ENCODE assay signal across 1 cellular context in genomic region chr1:224113918-224114786, GRCh38.
A peak's percentile ranks its signal among the peaks of the same experiment; 100 is the strongest.
TF ChIP-seq lines count a peak whose summit lies in the region.

Gene FBXO28 (plus strand): TSS chr1:224114111. CDS start chr1:224114130, 19 bp downstream.

TF ChIP-seq in K562, 482 proteins besides CTCF, POLR2A, EP300 and RAD21 (continued from another document and continues in another):
- TF ChIP-seq SMARCB1 (IDR thresholded peaks at IDR 0.05; ENCODE audit: insufficient read length, low read depth) = no peak
- peak; percentile 79 to 85 for TF ChIP-seq FOXK2 (conservative IDR thresholded peaks at IDR 0.05 in 1 of 2, IDR thresholded peaks at IDR 0.05 in 1 of 2; ENCODE audit: low read depth in 2 of 2)
- peak; percentile 100 for TF ChIP-seq TAF1 (IDR thresholded peaks at IDR 0.05; ENCODE audit: control insufficient read depth, extremely low read depth, insufficient read depth, low read length, severe bottlenecking)
- TF ChIP-seq RBM14 (IDR thresholded peaks at IDR 0.05; ENCODE audit: borderline replicate concordance, insufficient read depth, low read depth, low read length) = no peak
- TF ChIP-seq NUFIP1 (IDR thresholded peaks at IDR 0.05; ENCODE audit: partially characterized antibody) = no peak
- 0 out of 2 replicates have a peak, but pooled peaks have one; percentile 29 for TF ChIP-seq ZNF589 (CRISPR knock-in tag; IDR thresholded peaks at IDR 0.05; ENCODE audit: low read depth)
- TF ChIP-seq ETV1 (tag; conservative IDR thresholded peaks at IDR 0.05; ENCODE audit: low read depth) = peak; percentile 80
- no peak for TF ChIP-seq SMARCC2 (IDR thresholded peaks at IDR 0.05; ENCODE audit: low read depth)
- TF ChIP-seq ZNF644 (tag; IDR thresholded peaks at IDR 0.05; ENCODE audit: low read depth) = no peak
- no peak for TF ChIP-seq ZNF324 (CRISPR knock-in tag; IDR thresholded peaks at IDR 0.05)
- no peak for TF ChIP-seq HINFP (tag; conservative IDR thresholded peaks at IDR 0.05; ENCODE audit: low read depth)
- TF ChIP-seq, protein P1, sequence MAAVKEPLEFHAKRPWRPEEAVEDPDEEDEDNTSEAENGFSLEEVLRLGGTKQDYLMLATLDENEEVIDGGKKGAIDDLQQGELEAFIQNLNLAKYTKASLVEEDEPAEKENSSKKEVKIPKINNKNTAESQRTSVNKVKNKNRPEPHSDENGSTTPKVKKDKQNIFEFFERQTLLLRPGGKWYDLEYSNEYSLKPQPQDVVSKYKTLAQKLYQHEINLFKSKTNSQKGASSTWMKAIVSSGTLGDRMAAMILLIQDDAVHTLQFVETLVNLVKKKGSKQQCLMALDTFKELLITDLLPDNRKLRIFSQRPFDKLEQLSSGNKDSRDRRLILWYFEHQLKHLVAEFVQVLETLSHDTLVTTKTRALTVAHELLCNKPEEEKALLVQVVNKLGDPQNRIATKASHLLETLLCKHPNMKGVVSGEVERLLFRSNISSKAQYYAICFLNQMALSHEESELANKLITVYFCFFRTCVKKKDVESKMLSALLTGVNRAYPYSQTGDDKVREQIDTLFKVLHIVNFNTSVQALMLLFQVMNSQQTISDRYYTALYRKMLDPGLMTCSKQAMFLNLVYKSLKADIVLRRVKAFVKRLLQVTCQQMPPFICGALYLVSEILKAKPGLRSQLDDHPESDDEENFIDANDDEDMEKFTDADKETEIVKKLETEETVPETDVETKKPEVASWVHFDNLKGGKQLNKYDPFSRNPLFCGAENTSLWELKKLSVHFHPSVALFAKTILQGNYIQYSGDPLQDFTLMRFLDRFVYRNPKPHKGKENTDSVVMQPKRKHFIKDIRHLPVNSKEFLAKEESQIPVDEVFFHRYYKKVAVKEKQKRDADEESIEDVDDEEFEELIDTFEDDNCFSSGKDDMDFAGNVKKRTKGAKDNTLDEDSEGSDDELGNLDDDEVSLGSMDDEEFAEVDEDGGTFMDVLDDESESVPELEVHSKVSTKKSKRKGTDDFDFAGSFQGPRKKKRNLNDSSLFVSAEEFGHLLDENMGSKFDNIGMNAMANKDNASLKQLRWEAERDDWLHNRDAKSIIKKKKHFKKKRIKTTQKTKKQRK (IDR thresholded peaks at IDR 0.05; ENCODE audit: borderline replicate concordance, low read depth, low read length) = no peak
- no peak for TF ChIP-seq ZNF146 (CRISPR knock-in tag; IDR thresholded peaks at IDR 0.05; ENCODE audit: unreplicated experiment)
- TF ChIP-seq TAF7 (tag; IDR thresholded peaks at IDR 0.05) = peak; percentile 99
- TF ChIP-seq TGIF2 (CRISPR knock-in tag; IDR thresholded peaks at IDR 0.05) = peak; percentile 77; the same call in 1 of the 2 replicates
- no peak for TF ChIP-seq BCOR (IDR thresholded peaks at IDR 0.05)
- no peak for TF ChIP-seq TSC22D4 (tag; IDR thresholded peaks at IDR 0.05)
- TF ChIP-seq HNRNPK (IDR thresholded peaks at IDR 0.05; ENCODE audit: low read depth, low read length, poor library complexity, severe bottlenecking) = no peak
- peak; percentile 14; the same call in 1 of the 2 replicates for TF ChIP-seq ZBTB9 (CRISPR knock-in tag; IDR thresholded peaks at IDR 0.05)
- TF ChIP-seq CXXC5 (CRISPR knock-in tag; IDR thresholded peaks at IDR 0.05) = peak; percentile 60
- TF ChIP-seq ZNF696 (CRISPR knock-in tag; conservative IDR thresholded peaks at IDR 0.05) = no peak
- TF ChIP-seq FOXO4 (CRISPR knock-in tag; IDR thresholded peaks at IDR 0.05) = no peak
- no peak for TF ChIP-seq ARID2 (IDR thresholded peaks at IDR 0.05)
- peak; percentile 75 for TF ChIP-seq NFIC (IDR thresholded peaks at IDR 0.05)
- no peak for TF ChIP-seq IRF2 (CRISPR knock-in tag; IDR thresholded peaks at IDR 0.05)
- TF ChIP-seq POLR3A (IDR thresholded peaks at IDR 0.05; ENCODE audit: borderline replicate concordance, extremely low read depth, insufficient read depth, insufficient read length) = no peak
- no peak for TF ChIP-seq HES1 (IDR thresholded peaks at IDR 0.05; ENCODE audit: low read depth)
- no peak for TF ChIP-seq ZFP30 (CRISPR knock-in tag; IDR thresholded peaks at IDR 0.05; ENCODE audit: borderline replicate concordance)
- no peak for TF ChIP-seq RFX5 (IDR thresholded peaks at IDR 0.05; ENCODE audit: low read depth, low read length)
- peak; percentile 87; the same call in 1 of the 2 replicates for TF ChIP-seq RERE (CRISPR knock-in tag; IDR thresholded peaks at IDR 0.05; ENCODE audit: borderline replicate concordance)
- TF ChIP-seq HMGXB4 (CRISPR knock-in tag; IDR thresholded peaks at IDR 0.05) = no peak
- peak; percentile 42; the same call in 1 of the 2 replicates for TF ChIP-seq NBN (IDR thresholded peaks at IDR 0.05; ENCODE audit: low read depth)
- no peak for TF ChIP-seq ZHX1 (conservative IDR thresholded peaks at IDR 0.05; ENCODE audit: low read length)
- no peak for TF ChIP-seq DDX20 (tag; IDR thresholded peaks at IDR 0.05; ENCODE audit: low read depth)
- no peak for TF ChIP-seq ZBTB8A (IDR thresholded peaks at IDR 0.05; ENCODE audit: partially characterized antibody)
- TF ChIP-seq, protein P2, sequence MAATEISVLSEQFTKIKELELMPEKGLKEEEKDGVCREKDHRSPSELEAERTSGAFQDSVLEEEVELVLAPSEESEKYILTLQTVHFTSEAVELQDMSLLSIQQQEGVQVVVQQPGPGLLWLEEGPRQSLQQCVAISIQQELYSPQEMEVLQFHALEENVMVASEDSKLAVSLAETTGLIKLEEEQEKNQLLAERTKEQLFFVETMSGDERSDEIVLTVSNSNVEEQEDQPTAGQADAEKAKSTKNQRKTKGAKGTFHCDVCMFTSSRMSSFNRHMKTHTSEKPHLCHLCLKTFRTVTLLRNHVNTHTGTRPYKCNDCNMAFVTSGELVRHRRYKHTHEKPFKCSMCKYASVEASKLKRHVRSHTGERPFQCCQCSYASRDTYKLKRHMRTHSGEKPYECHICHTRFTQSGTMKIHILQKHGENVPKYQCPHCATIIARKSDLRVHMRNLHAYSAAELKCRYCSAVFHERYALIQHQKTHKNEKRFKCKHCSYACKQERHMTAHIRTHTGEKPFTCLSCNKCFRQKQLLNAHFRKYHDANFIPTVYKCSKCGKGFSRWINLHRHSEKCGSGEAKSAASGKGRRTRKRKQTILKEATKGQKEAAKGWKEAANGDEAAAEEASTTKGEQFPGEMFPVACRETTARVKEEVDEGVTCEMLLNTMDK (IDR thresholded peaks at IDR 0.05; ENCODE audit: borderline replicate concordance, insufficient read depth, low read depth, low read length, poor library complexity, severe bottlenecking) = no peak
- no peak for TF ChIP-seq NFYB (IDR thresholded peaks at IDR 0.05; ENCODE audit: extremely low read depth, insufficient read length)
- TF ChIP-seq BRF1 (IDR thresholded peaks at IDR 0.05; ENCODE audit: borderline replicate concordance, extremely low read depth, insufficient read length) = no peak
- no peak for TF ChIP-seq HDAC2 (IDR thresholded peaks at IDR 0.05)
- TF ChIP-seq ZNF695 (CRISPR knock-in tag; IDR thresholded peaks at IDR 0.05) = no peak
- TF ChIP-seq ILF3 (IDR thresholded peaks at IDR 0.05; ENCODE audit: borderline replicate concordance) = peak; percentile 64; the same call in 1 of the 2 replicates
- no peak for TF ChIP-seq ZNF444 (CRISPR knock-in tag; IDR thresholded peaks at IDR 0.05)
- TF ChIP-seq ZBTB1 (CRISPR knock-in tag; IDR thresholded peaks at IDR 0.05; ENCODE audit: borderline replicate concordance, low read depth) = peak; percentile 31
